ENCODE assay signal across 15 cellular contexts in genomic region chr15:22945071-22945470, GRCh38.
"Had no signal": no experiment of that assay in that cellular context is flagged by ENCODE, and none has a peak within 500 bp of the region (broad histone marks: within the 10 kb centered on the region; RNA-seq: fewer than 3 reads in every experiment).

No MANE protein-coding gene starts in this region.

- H3K4me3 ChIP-seq: dorsolateral prefrontal cortex, esophagus muscularis mucosa, prostate gland, vagina had no signal

- H3K27ac Mint-ChIP-seq: activated CD8-positive, alpha-beta T cell treated with anti-CD3 and anti-CD28 coated beads, Interleukin-2, amount 10 ng/mL, durations not matched to agents 7 days and 5 days; activated naive CD8-positive, alpha-beta T cell treated with anti-CD3 and anti-CD28 coated beads, Interleukin-2, amount 10 ng/mL, durations not matched to agents 7 days and 5 days; nephron progenitor cell; WTC11 had no signal

- ATAC-seq: activated CD8-positive, alpha-beta T cell treated with anti-CD3 and anti-CD28 coated beads, Interleukin-2, amount 10 ng/mL, durations not matched to agents 7 days and 5 days; sciatic nerve; stimulated activated naive CD8-positive, alpha-beta T cell treated with anti-CD3 and anti-CD28 coated beads, Interleukin-15, amount 100 ng/mL, for 72 hours; WTC11 had no signal

- H3K27me3 ChIP-seq: dorsolateral prefrontal cortex, esophagus muscularis mucosa, vagina had no signal

- H3K4me1 ChIP-seq: prostate gland had no signal

- H3K9me3 Mint-ChIP-seq: activated naive CD8-positive, alpha-beta T cell treated with anti-CD3 and anti-CD28 coated beads, Interleukin-2, amount 10 ng/mL, durations not matched to agents 7 days and 5 days; nephron progenitor cell; stimulated activated naive CD8-positive, alpha-beta T cell treated with anti-CD3 and anti-CD28 coated beads, Interleukin-15, amount 100 ng/mL, for 72 hours; WTC11 had no signal

- H3K4me3 Mint-ChIP-seq: activated CD8-positive, alpha-beta T cell treated with anti-CD3 and anti-CD28 coated beads, Interleukin-2, amount 10 ng/mL, durations not matched to agents 7 days and 5 days; activated naive CD8-positive, alpha-beta T cell treated with anti-CD3 and anti-CD28 coated beads, Interleukin-2, amount 10 ng/mL, durations not matched to agents 7 days and 5 days; nephron progenitor cell; stimulated activated naive CD8-positive, alpha-beta T cell treated with anti-CD3 and anti-CD28 coated beads, Interleukin-15, amount 100 ng/mL, for 72 hours; WTC11 had no signal

- H3K27ac ChIP-seq: esophagus muscularis mucosa, prostate gland, vagina had no signal

- H3K9me3 ChIP-seq: esophagus muscularis mucosa, prostate gland, vagina had no signal

- H3K36me3 Mint-ChIP-seq: activated naive CD8-positive, alpha-beta T cell treated with anti-CD3 and anti-CD28 coated beads, Interleukin-2, amount 10 ng/mL, durations not matched to agents 7 days and 5 days had no signal

- DNase-seq: activated CD4-positive, alpha-beta T cell treated with anti-CD3 and anti-CD28 coated beads for 48 hours; activated CD8-positive, alpha-beta memory T cell treated with anti-CD3 and anti-CD28 coated beads, Interleukin-2, amount 50 U/mL, for 48 hours; activated CD8-positive, alpha-beta T cell treated with anti-CD3 and anti-CD28 coated beads, Interleukin-2, amount 10 ng/mL, durations not matched to agents 7 days and 5 days; activated naive CD8-positive, alpha-beta T cell treated with anti-CD3 and anti-CD28 coated beads, Interleukin-2, amount 10 ng/mL, durations not matched to agents 7 days and 5 days; anterior cingulate cortex; dorsolateral prefrontal cortex; foreskin fibroblast; nephron progenitor cell; stimulated activated CD4-positive, alpha-beta T cell treated with anti-CD3 and anti-CD28 coated beads, Interleukin-2, amount 100 ng/mL, for 48 hours; stimulated activated naive CD8-positive, alpha-beta T cell treated with anti-CD3 and anti-CD28 coated beads, Interleukin-15, amount 100 ng/mL, for 72 hours had no signal
